36 cellular contexts compared by ENCODE assay signal in the genomic region with DNA sequence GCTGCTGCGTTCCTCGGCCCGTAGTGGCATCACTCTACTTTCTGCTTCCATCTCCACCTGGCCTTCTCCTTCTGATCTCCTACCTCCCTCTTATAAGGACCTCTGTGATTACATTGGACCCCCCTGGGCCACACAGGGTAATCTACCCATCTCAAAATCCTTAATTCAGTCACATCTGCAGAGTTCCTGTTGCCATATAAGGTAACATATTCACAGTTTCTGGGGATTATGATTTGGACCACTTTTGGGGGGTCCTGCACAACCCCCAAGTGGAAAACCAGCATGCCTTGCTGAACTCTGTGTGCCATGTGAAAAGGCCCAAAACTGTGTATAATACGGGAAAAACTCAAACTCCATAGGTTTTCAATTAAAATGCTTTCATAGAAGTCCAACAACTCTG. TPM values are rescaled to one million over a fixed set of nuclear protein-coding genes. Genes with fewer than 3 reads are reported as not detected.
"Had no signal": no experiment of that assay in that cellular context is flagged by ENCODE, and none has a peak within 500 bp of the region (broad histone marks: within the 10 kb centered on the region; RNA-seq: fewer than 3 reads in every experiment).

No MANE protein-coding gene starts in this region.

- H3K36me3 Mint-ChIP-seq: activated naive CD4-positive, alpha-beta T cell treated with anti-CD3 and anti-CD28 coated beads, Interleukin-2, amount 50 U/mL, for 24 hours; activated naive CD8-positive, alpha-beta T cell; brain had no signal

- H3K4me3 ChIP-seq: ascending aorta, cardiac muscle cell had no signal

- H3K27me3 ChIP-seq: ascending aorta, cardiac muscle cell had no signal

- H3K4me1 ChIP-seq: ascending aorta had no signal

- H3K27ac ChIP-seq: ascending aorta, cardiac muscle cell, VCaP had no signal

- DNase-seq: activated CD4-positive, alpha-beta memory T cell treated with anti-CD3 and anti-CD28 coated beads, Interleukin-2, amount 10 ng/mL, durations not matched to agents 7 days and 5 days; activated CD4-positive, alpha-beta T cell treated with anti-CD3 and anti-CD28 coated beads for 1 hour; activated CD4-positive, alpha-beta T cell treated with anti-CD3 and anti-CD28 coated beads for 36 hours; activated CD4-positive, alpha-beta T cell treated with anti-CD3 and anti-CD28 coated beads for 48 hours; activated CD4-positive, alpha-beta T cell treated with anti-CD3 and anti-CD28 coated beads, Interleukin-2, amount 10 ng/mL, durations not matched to agents 7 days and 5 days; activated CD4-positive, alpha-beta T cell treated with anti-CD3 and anti-CD28 coated beads, Interleukin-2, amount 50 U/mL, for 48 hours; activated CD4-positive, CD25-positive, alpha-beta regulatory T cell; activated CD8-positive, alpha-beta memory T cell treated with anti-CD3 and anti-CD28 coated beads for 24 hours; activated CD8-positive, alpha-beta memory T cell treated with anti-CD3 and anti-CD28 coated beads, Interleukin-2, amount 10 ng/mL, durations not matched to agents 7 days and 5 days; activated CD8-positive, alpha-beta memory T cell treated with anti-CD3 and anti-CD28 coated beads, Interleukin-2, amount 50 U/mL, for 48 hours; activated CD8-positive, alpha-beta T cell treated with anti-CD3 and anti-CD28 coated beads, Interleukin-2, amount 10 ng/mL, durations not matched to agents 7 days and 5 days; activated effector memory CD4-positive, alpha-beta T cell treated with Interleukin-2 at 50 U/mL for 16 hours; activated gamma-delta T cell; activated naive CD4-positive, alpha-beta T cell treated with anti-CD3 and anti-CD28 coated beads, Interleukin-2, amount 10 ng/mL, durations not matched to agents 7 days and 5 days; activated naive CD4-positive, alpha-beta T cell treated with Interleukin-2 at 50 U/mL for 16 hours; activated naive CD8-positive, alpha-beta T cell treated with anti-CD3 and anti-CD28 coated beads, Interleukin-2, amount 10 ng/mL, durations not matched to agents 7 days and 5 days; activated naive CD8-positive, alpha-beta T cell treated with anti-CD3 and anti-CD28 coated beads, Interleukin-2, amount 50 U/mL, for 24 hours; activated T-cell treated with anti-CD3 and anti-CD28 coated beads, Interleukin-2, amount 50 U/mL, for 24 hours; activated T-cell treated with anti-CD3 and anti-CD28 coated beads, Interleukin-2, amount 50 U/mL, for 48 hours; amygdala; anterior cingulate cortex; caudate nucleus; cerebellar nuclear complex; T-helper 2 cell; T-helper 9 cell had no signal

- H3K27me3 Mint-ChIP-seq: activated CD4-positive, alpha-beta memory T cell treated with anti-CD3 and anti-CD28 coated beads, Interleukin-2, amount 10 ng/mL, durations not matched to agents 7 days and 5 days; activated CD4-positive, alpha-beta T cell treated with anti-CD3 and anti-CD28 coated beads for 36 hours; activated CD4-positive, alpha-beta T cell treated with anti-CD3 and anti-CD28 coated beads, Interleukin-2, amount 10 ng/mL, durations not matched to agents 7 days and 5 days; activated CD8-positive, alpha-beta memory T cell treated with anti-CD3 and anti-CD28 coated beads, Interleukin-2, amount 10 ng/mL, durations not matched to agents 7 days and 5 days; activated naive CD4-positive, alpha-beta T cell treated with anti-CD3 and anti-CD28 coated beads, Interleukin-2, amount 10 ng/mL, durations not matched to agents 7 days and 5 days; activated naive CD4-positive, alpha-beta T cell treated with anti-CD3 and anti-CD28 coated beads, Interleukin-2, amount 50 U/mL, for 24 hours; activated naive CD8-positive, alpha-beta T cell; activated naive CD8-positive, alpha-beta T cell treated with anti-CD3 and anti-CD28 coated beads, Interleukin-2, amount 10 ng/mL, durations not matched to agents 7 days and 5 days; activated naive CD8-positive, alpha-beta T cell treated with anti-CD3 and anti-CD28 coated beads, Interleukin-2, amount 50 U/mL, for 24 hours; activated T-cell treated with anti-CD3 and anti-CD28 coated beads, Interleukin-2, amount 50 U/mL, for 24 hours; central memory CD8-positive, alpha-beta T cell had no signal

- H3K27ac Mint-ChIP-seq: activated CD4-positive, alpha-beta memory T cell treated with anti-CD3 and anti-CD28 coated beads, Interleukin-2, amount 10 ng/mL, durations not matched to agents 7 days and 5 days; activated CD4-positive, alpha-beta T cell treated with anti-CD3 and anti-CD28 coated beads for 36 hours; activated CD4-positive, alpha-beta T cell treated with anti-CD3 and anti-CD28 coated beads, Interleukin-2, amount 10 ng/mL, durations not matched to agents 7 days and 5 days; activated CD8-positive, alpha-beta memory T cell treated with anti-CD3 and anti-CD28 coated beads, Interleukin-2, amount 10 ng/mL, durations not matched to agents 7 days and 5 days; activated CD8-positive, alpha-beta T cell treated with anti-CD3 and anti-CD28 coated beads, Interleukin-2, amount 10 ng/mL, durations not matched to agents 7 days and 5 days; activated naive CD4-positive, alpha-beta T cell treated with anti-CD3 and anti-CD28 coated beads, Interleukin-2, amount 10 ng/mL, durations not matched to agents 7 days and 5 days; activated naive CD4-positive, alpha-beta T cell treated with anti-CD3 and anti-CD28 coated beads, Interleukin-2, amount 50 U/mL, for 24 hours; activated naive CD8-positive, alpha-beta T cell; activated naive CD8-positive, alpha-beta T cell treated with anti-CD3 and anti-CD28 coated beads, Interleukin-2, amount 10 ng/mL, durations not matched to agents 7 days and 5 days; activated naive CD8-positive, alpha-beta T cell treated with anti-CD3 and anti-CD28 coated beads, Interleukin-2, amount 50 U/mL, for 24 hours; activated T-cell treated with anti-CD3 and anti-CD28 coated beads, Interleukin-2, amount 50 U/mL, for 24 hours; brain; T-helper 2 cell treated with Interferon-gamma antibody and Interleukin-4, amounts not matched to agents 5 μg/mL and 100 μg/mL, for 36 hours had no signal

- H3K4me3 Mint-ChIP-seq: activated CD4-positive, alpha-beta memory T cell treated with anti-CD3 and anti-CD28 coated beads, Interleukin-2, amount 10 ng/mL, durations not matched to agents 7 days and 5 days; activated CD4-positive, alpha-beta T cell treated with anti-CD3 and anti-CD28 coated beads for 36 hours; activated CD4-positive, alpha-beta T cell treated with anti-CD3 and anti-CD28 coated beads, Interleukin-2, amount 10 ng/mL, durations not matched to agents 7 days and 5 days; activated CD8-positive, alpha-beta memory T cell treated with anti-CD3 and anti-CD28 coated beads, Interleukin-2, amount 10 ng/mL, durations not matched to agents 7 days and 5 days; activated CD8-positive, alpha-beta T cell treated with anti-CD3 and anti-CD28 coated beads, Interleukin-2, amount 10 ng/mL, durations not matched to agents 7 days and 5 days; activated naive CD4-positive, alpha-beta T cell treated with anti-CD3 and anti-CD28 coated beads, Interleukin-2, amount 10 ng/mL, durations not matched to agents 7 days and 5 days; activated naive CD4-positive, alpha-beta T cell treated with anti-CD3 and anti-CD28 coated beads, Interleukin-2, amount 50 U/mL, for 24 hours; activated naive CD8-positive, alpha-beta T cell; activated naive CD8-positive, alpha-beta T cell treated with anti-CD3 and anti-CD28 coated beads, Interleukin-2, amount 10 ng/mL, durations not matched to agents 7 days and 5 days; activated naive CD8-positive, alpha-beta T cell treated with anti-CD3 and anti-CD28 coated beads, Interleukin-2, amount 50 U/mL, for 24 hours; activated T-cell treated with anti-CD3 and anti-CD28 coated beads, Interleukin-2, amount 50 U/mL, for 24 hours; brain; central memory CD8-positive, alpha-beta T cell; T-helper 2 cell treated with Interferon-gamma antibody and Interleukin-4, amounts not matched to agents 5 μg/mL and 100 μg/mL, for 36 hours had no signal

- H3K9me3 Mint-ChIP-seq: activated naive CD4-positive, alpha-beta T cell treated with anti-CD3 and anti-CD28 coated beads, Interleukin-2, amount 50 U/mL, for 24 hours; activated naive CD8-positive, alpha-beta T cell treated with anti-CD3 and anti-CD28 coated beads, Interleukin-2, amount 50 U/mL, for 24 hours; activated T-cell treated with anti-CD3 and anti-CD28 coated beads, Interleukin-2, amount 50 U/mL, for 24 hours; central memory CD8-positive, alpha-beta T cell; T-helper 2 cell treated with Interferon-gamma antibody and Interleukin-4, amounts not matched to agents 5 μg/mL and 100 μg/mL, for 36 hours had no signal

- H3K36me3 ChIP-seq: ascending aorta, cardiac muscle cell had no signal

- H3K9me3 ChIP-seq: ascending aorta had no signal

- ATAC-seq: activated CD4-positive, alpha-beta T cell treated with anti-CD3 and anti-CD28 coated beads for 36 hours; activated CD4-positive, CD25-positive, alpha-beta regulatory T cell treated with anti-CD3 and anti-CD28 coated beads, Interleukin-2, amount 50 U/mL, for 24 hours; activated CD8-positive, alpha-beta memory T cell treated with anti-CD3 and anti-CD28 coated beads, Interleukin-2, amount 10 ng/mL, durations not matched to agents 7 days and 5 days; activated CD8-positive, alpha-beta T cell treated with anti-CD3 and anti-CD28 coated beads, Interleukin-2, amount 10 ng/mL, durations not matched to agents 7 days and 5 days; activated naive CD8-positive, alpha-beta T cell treated with anti-CD3 and anti-CD28 coated beads, Interleukin-2, amount 50 U/mL, for 24 hours had no signal

RNA-seq across cellular contexts. Expression of gene LY86, which starts 51.1 kb away (rescaled TPM):
- total RNA-seq: ascending aorta, bronchial epithelial cell, cardiac muscle cell, chondrocyte had no signal
